27 cellular contexts compared by ENCODE assay signal in genomic region chr15:28153492-28154119, GRCh38. TPM values are rescaled to one million over a fixed set of nuclear protein-coding genes. Genes with fewer than 3 reads are reported as not detected.
DNase-seq lines count a peak whose midpoint lies in the region; ATAC-seq and TF ChIP-seq lines count a peak whose summit lies in the region.
"Had no signal": no experiment of that assay in that cellular context is flagged by ENCODE, and none has a peak within 500 bp of the region (broad histone marks: within the 10 kb centered on the region; RNA-seq: fewer than 3 reads in every experiment).

No MANE protein-coding gene starts in this region.

- H3K27ac Mint-ChIP-seq in chondrocyte (ENCODE audit: unreplicated experiment), result peak overlapping the region; percentile 74
- H3K27ac Mint-ChIP-seq in progenitor cell of endocrine pancreas, result peak overlapping the region; percentile 75

- DNase-seq in Caki2 (ENCODE audit: low read depth), result peak; percentile 26
- no peak for DNase-seq in chondrocyte (ENCODE audit: low spot score)
- no peak for DNase-seq in left ventricle myocardium superior
- no peak for DNase-seq in progenitor cell of endocrine pancreas (ENCODE audit: low spot score, unreplicated experiment)
- no peak for DNase-seq in HCEC 1CT
- DNase-seq in medulla oblongata (ENCODE audit: extremely low spot score), result no peak
- DNase-seq: C1 segment of cervical spinal cord; Caco-2; CD4-positive, alpha-beta memory T cell; DMS 273 treated with DMSO at 0.1 percent for 48 hours; DMS79; EL; GDM1; GM23248; H7; NCI-H1048; NCI-H1417; NCI-H1694; NCI-H2029 treated with DMSO at 0.1 percent for 48 hours; NCI-H226; NCI-H510A; NCI-H69; RPMI8226; SHP77 treated with DMSO at 0.1 percent for 48 hours had no signal

- intact Hi-C loops in left ventricle myocardium superior (cut with micrococcal nuclease), result no loop called here

- H3K27me3 Mint-ChIP-seq in chondrocyte (ENCODE audit: low read depth), result no peaks in the 10 kb centered on the region
- H3K27me3 Mint-ChIP-seq in progenitor cell of endocrine pancreas, result no peaks in the 10 kb centered on the region
- H3K27me3 Mint-ChIP-seq: CD4-positive, alpha-beta memory T cell; IgD-negative memory B cell had no signal

- peak overlapping the region; percentile 46 for H3K4me3 Mint-ChIP-seq in chondrocyte (ENCODE audit: unreplicated experiment)
- H3K4me3 Mint-ChIP-seq in progenitor cell of endocrine pancreas (ENCODE audit: low read depth), result no peak overlapping the region
- H3K4me3 Mint-ChIP-seq: CD4-positive, alpha-beta memory T cell; IgD-negative memory B cell had no signal

- TF ChIP-seq CTCF in chondrocyte (IDR thresholded peaks at IDR 0.05), result peak; percentile 10
- no peak for TF ChIP-seq CTCF in progenitor cell of endocrine pancreas (IDR thresholded peaks at IDR 0.05; ENCODE audit: unreplicated experiment)

- peaks cover 9% of the 10 kb centered on the region for H3K9me3 Mint-ChIP-seq in chondrocyte (ENCODE audit: low read depth)
- H3K9me3 Mint-ChIP-seq in progenitor cell of endocrine pancreas (ENCODE audit: low read depth), result peaks cover 30% of the 10 kb centered on the region

- in situ Hi-C loops in Caki2 (cut with HindIII; ENCODE audit: low pct_unique_long_range_greater_than_20kb, low sequenced_read_pairs), result no loop called here

- H3K36me3 Mint-ChIP-seq in chondrocyte (ENCODE audit: low read depth), result peaks cover 10% of the 10 kb centered on the region
- H3K36me3 Mint-ChIP-seq in progenitor cell of endocrine pancreas (ENCODE audit: insufficient read depth), result peaks cover 58% of the 10 kb centered on the region

- ATAC-seq in left ventricle myocardium superior, result peak; percentile 86
- ATAC-seq in HG02981 (IDR thresholded peaks at IDR 0.05; ENCODE audit: unreplicated experiment), result no peak
- ATAC-seq: GM12878 had no signal

- H3K4me1 Mint-ChIP-seq in chondrocyte (ENCODE audit: low read depth) (peaks cover 16% of the 10 kb centered on the region), progenitor cell of endocrine pancreas (ENCODE audit: low read depth) (no peaks in the 10 kb centered on the region)
- H3K4me1 Mint-ChIP-seq: IgD-negative memory B cell had no signal

RNA-seq across cellular contexts. Expression of gene OCA2, which starts 54.5 kb away (rescaled TPM):
- 0.75 and 1.5 TPM in 2 replicates for total RNA-seq in Caki2 (2014; rRNA removed; shearing (Covaris generic); ENCODE audit: low replicate concordance)
- total RNA-seq in chondrocyte (0.75 to 3.3 TPM (median 0.82 TPM) in 3 replicates), left ventricle myocardium superior (0.15 TPM), progenitor cell of endocrine pancreas (0.78 and 0.79 TPM in 2 replicates)
- total RNA-seq: CD4-positive, alpha-beta memory T cell; GM12878; GM23248 had no signal
